ENCODE assay signal across 11 cellular contexts in genomic region chr9:89434636-89435314, GRCh38.
DNase-seq lines count a peak whose midpoint lies in the region.
"Had no signal": no experiment of that assay in that cellular context is flagged by ENCODE, and none has a peak within 500 bp of the region (broad histone marks: within the 10 kb centered on the region; RNA-seq: fewer than 3 reads in every experiment).

No MANE protein-coding gene starts in this region.

- no peak for DNase-seq in activated naive CD4-positive, alpha-beta T cell treated with Interleukin-2 at 50 U/mL for 16 hours
- no peak for DNase-seq in activated naive CD8-positive, alpha-beta T cell treated with anti-CD3 and anti-CD28 coated beads for 36 hours
- DNase-seq in kidney tubule cell (ENCODE audit: low spot score) (peak; percentile 31), NCI-H1048 (lab: John Stamatoyannopoulos, UW) (no peak), cortex of kidney (lab: John Stamatoyannopoulos, UW) (no peak), NCI-H2196 treated with DMSO at 0.1 percent for 48 hours (lab: John Stamatoyannopoulos, UW; ENCODE audit: unreplicated experiment) (no peak)
- DNase-seq: activated CD8-positive, alpha-beta memory T cell treated with anti-CD3 and anti-CD28 coated beads, Interleukin-2, amount 50 U/mL, for 48 hours; NCI-H1105 treated with DMSO at 0.1 percent for 48 hours had no signal

- H3K36me3 ChIP-seq in urinary bladder (ENCODE audit: insufficient read depth) = no peaks in the 10 kb centered on the region

- peak overlapping the region; percentile 43 for H3K27ac ChIP-seq in urinary bladder (ENCODE audit: low read depth)

- peaks cover 91% of the 10 kb centered on the region for H3K4me1 Mint-ChIP-seq in activated naive CD4-positive, alpha-beta T cell treated with anti-CD3 and anti-CD28 coated beads, Interleukin-2, amount 50 U/mL, for 24 hours
- H3K4me1 Mint-ChIP-seq in activated naive CD8-positive, alpha-beta T cell treated with anti-CD3 and anti-CD28 coated beads for 36 hours = peaks cover 76% of the 10 kb centered on the region

- no peaks in the 10 kb centered on the region for H3K4me1 ChIP-seq in urinary bladder (ENCODE audit: insufficient read depth)

- H3K4me3 Mint-ChIP-seq in activated naive CD4-positive, alpha-beta T cell treated with anti-CD3 and anti-CD28 coated beads, Interleukin-2, amount 50 U/mL, for 24 hours = no peak overlapping the region
- H3K4me3 Mint-ChIP-seq in activated naive CD8-positive, alpha-beta T cell treated with anti-CD3 and anti-CD28 coated beads for 36 hours = no peak overlapping the region

- no peak overlapping the region for H3K4me3 ChIP-seq in urinary bladder (ENCODE audit: low read depth, low read length)
- H3K4me3 ChIP-seq: lung had no signal

- H3K36me3 Mint-ChIP-seq in activated naive CD4-positive, alpha-beta T cell treated with anti-CD3 and anti-CD28 coated beads, Interleukin-2, amount 50 U/mL, for 24 hours = no peaks in the 10 kb centered on the region
- H3K36me3 Mint-ChIP-seq in activated naive CD8-positive, alpha-beta T cell treated with anti-CD3 and anti-CD28 coated beads for 36 hours = peaks cover 37% of the 10 kb centered on the region

- H3K9me3 Mint-ChIP-seq in activated naive CD4-positive, alpha-beta T cell treated with anti-CD3 and anti-CD28 coated beads, Interleukin-2, amount 50 U/mL, for 24 hours = no peaks in the 10 kb centered on the region
- no peaks in the 10 kb centered on the region for H3K9me3 Mint-ChIP-seq in activated naive CD8-positive, alpha-beta T cell treated with anti-CD3 and anti-CD28 coated beads for 36 hours

- H3K27ac Mint-ChIP-seq in activated naive CD4-positive, alpha-beta T cell treated with anti-CD3 and anti-CD28 coated beads, Interleukin-2, amount 50 U/mL, for 24 hours = peak overlapping the region; percentile 98
- H3K27ac Mint-ChIP-seq in activated naive CD8-positive, alpha-beta T cell treated with anti-CD3 and anti-CD28 coated beads for 36 hours = peak overlapping the region; percentile 72

- H3K27me3 Mint-ChIP-seq in activated naive CD4-positive, alpha-beta T cell treated with anti-CD3 and anti-CD28 coated beads, Interleukin-2, amount 50 U/mL, for 24 hours = no peaks in the 10 kb centered on the region
- H3K27me3 Mint-ChIP-seq in activated naive CD8-positive, alpha-beta T cell treated with anti-CD3 and anti-CD28 coated beads for 36 hours = no peaks in the 10 kb centered on the region

- WGBS in urinary bladder = 90% methylated on average over 3 of the region's 3 CpGs
